In the genomic region with DNA sequence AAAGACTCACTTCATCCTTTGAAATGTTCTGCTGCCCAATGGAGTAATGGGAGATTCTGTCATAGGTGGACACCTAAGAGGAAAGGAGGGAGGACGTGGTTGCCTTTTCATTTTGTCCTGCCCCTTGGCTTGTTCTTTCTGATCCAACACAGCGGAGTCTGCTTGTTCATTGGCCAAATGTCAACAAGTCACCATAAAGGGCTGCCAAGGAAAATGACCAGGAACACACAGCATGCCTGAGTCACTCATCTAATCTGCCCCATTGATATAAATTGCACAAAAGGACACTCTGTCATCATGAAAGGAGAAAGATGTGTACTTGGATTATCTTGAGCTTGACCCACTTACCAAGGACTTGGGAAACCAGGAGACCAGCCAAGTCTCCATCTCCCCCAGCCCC, we compare ENCODE assay signal across 22 cellular contexts.
A peak's percentile ranks its signal among the peaks of the same experiment; 100 is the strongest.
DNase-seq lines count a peak whose midpoint lies in the region; ATAC-seq, FAIRE-seq and TF ChIP-seq lines count a peak whose summit lies in the region.
"Had no signal": no experiment of that assay in that cellular context is flagged by ENCODE, and none has a peak within 500 bp of the region (broad histone marks: within the 10 kb centered on the region; RNA-seq: fewer than 3 reads in every experiment).

No MANE protein-coding gene starts in this region.

- no peaks in the 10 kb centered on the region for H3K36me3 Mint-ChIP-seq in MCF 10A (ENCODE audit: insufficient read depth, unreplicated experiment)
- no peaks in the 10 kb centered on the region for H3K36me3 Mint-ChIP-seq in astrocyte (ENCODE audit: low read depth, unreplicated experiment)
- H3K36me3 Mint-ChIP-seq: CD4-positive, alpha-beta memory T cell had no signal

- WGBS in aorta, 2 donors: 5 to 8% methylated on average over 2 of the region's 2 CpGs
- 73 to 94% (median 78%) methylated on average over 2 of the region's 2 CpGs for WGBS in spleen, 5 donors

- no peak overlapping the region for H3K9ac ChIP-seq in astrocyte (ENCODE audit: low read length)

- peaks cover 21% of the 10 kb centered on the region for H3K4me1 Mint-ChIP-seq in MCF 10A (ENCODE audit: insufficient read depth, unreplicated experiment)
- peaks cover 12% of the 10 kb centered on the region for H3K4me1 Mint-ChIP-seq in astrocyte (ENCODE audit: low read depth, unreplicated experiment)
- H3K4me1 Mint-ChIP-seq: activated B cell treated with CpG ODN at 0.5 μM for 24 hours; CD4-positive, alpha-beta memory T cell had no signal

- no peak overlapping the region for H3K27ac Mint-ChIP-seq in MCF 10A (ENCODE audit: low read depth, unreplicated experiment)
- H3K27ac Mint-ChIP-seq in astrocyte (ENCODE audit: unreplicated experiment): no peak overlapping the region
- H3K27ac Mint-ChIP-seq: activated B cell treated with CpG ODN at 0.5 μM for 24 hours; CD4-positive, alpha-beta memory T cell had no signal

- H3K27ac ChIP-seq in breast epithelium (no peak overlapping the region), astrocyte (ENCODE audit: low read depth, low read length) (no peak overlapping the region), aorta (ENCODE audit: low read depth in 1 of 2, low read length in 2 of 2) (no peak overlapping the region), spleen (no peak overlapping the region)
- H3K27ac ChIP-seq: psoas muscle, transverse colon had no signal

- peak; percentile 65 for DNase-seq in MCF 10A (ENCODE audit: unreplicated experiment)
- no peak for DNase-seq in breast epithelium (ENCODE audit: low spot score in 2 of 2)
- peak; percentile 69 for DNase-seq in astrocyte (ENCODE audit: low read depth)
- peak; percentile 83 for DNase-seq in fibroblast of the aortic adventitia (ENCODE audit: low read depth)
- no peak for DNase-seq in aorta
- DNase-seq in spleen: no peak
- no peak for DNase-seq in COR-L47 (lab: John Stamatoyannopoulos, UW)
- DNase-seq: 8988T; activated B cell treated with CpG ODN at 0.5 μM for 24 hours; activated naive CD4-positive, alpha-beta T cell; caudate nucleus; CD4-positive, alpha-beta memory T cell; GDM1; hypothalamus; NCI-H1417 treated with DMSO at 0.1 percent for 48 hours; NCI-H524; psoas muscle; stimulated activated CD8-positive, alpha-beta memory T cell treated with anti-CD3 and anti-CD28 coated beads, Interleukin-4, amount 100 ng/mL, for 48 hours; T-helper 1 cell; transverse colon had no signal

- intact Hi-C loops in MCF 10A (cut with micrococcal nuclease): no loop called here
- intact Hi-C loops in breast epithelium (cut with DNase I; ENCODE audit: low total_unique reads): no loop called here
- intact Hi-C loops in aorta (cut with DNase I): no loop called here
- intact Hi-C loops in spleen (cut with DNase I; ENCODE audit: low total_unique reads): no loop called here

- POLR2A ChIA-PET in MCF 10A (lab: Yijun Ruan, JAX): no interaction called here

- H4K20me1 ChIP-seq in astrocyte (ENCODE audit: insufficient read depth, low read length): no peaks in the 10 kb centered on the region

- no peak overlapping the region for H3K4me3 Mint-ChIP-seq in MCF 10A (ENCODE audit: unreplicated experiment)
- no peak overlapping the region for H3K4me3 Mint-ChIP-seq in astrocyte (ENCODE audit: unreplicated experiment)
- H3K4me3 Mint-ChIP-seq: activated B cell treated with CpG ODN at 0.5 μM for 24 hours; CD4-positive, alpha-beta memory T cell had no signal

- H3K4me2 ChIP-seq in astrocyte (ENCODE audit: low read length): peak overlapping the region; percentile 35

- H3K4me3 ChIP-seq in breast epithelium (no peak overlapping the region), astrocyte (ENCODE audit: insufficient read depth, low read depth, low read length) (no peak overlapping the region), fibroblast of the aortic adventitia (ENCODE audit: low read depth, low read length) (no peak overlapping the region), aorta (ENCODE audit: low read length in 2 of 2) (no peak overlapping the region), spleen (no peak overlapping the region)
- H3K4me3 ChIP-seq: psoas muscle, transverse colon had no signal

- ATAC-seq in aorta (ENCODE audit: low FRiP score): peak; percentile 56
- ATAC-seq in GM18498 (IDR thresholded peaks at IDR 0.05; ENCODE audit: unreplicated experiment): no peak

- FAIRE-seq in astrocyte (lab: Jason Lieb, UNC): peak; percentile 82
- FAIRE-seq: GM19239 had no signal

- no peaks in the 10 kb centered on the region for H3K9me3 ChIP-seq in breast epithelium
- no peaks in the 10 kb centered on the region for H3K9me3 ChIP-seq in astrocyte (ENCODE audit: insufficient read depth, low read depth, low read length)
- H3K9me3 ChIP-seq in aorta (ENCODE audit: control insufficient read depth, low read length): no peaks in the 10 kb centered on the region
- no peaks in the 10 kb centered on the region for H3K9me3 ChIP-seq in spleen
- H3K9me3 ChIP-seq: psoas muscle, transverse colon had no signal

- no peaks in the 10 kb centered on the region for H3K79me2 ChIP-seq in astrocyte (ENCODE audit: insufficient read depth, low read length)

- BruUV-seq in MCF 10A (replicated peaks; lab: Mats Ljungman, UMichigan): no TSS peak

- peak overlapping the region; percentile 12 for H2AFZ ChIP-seq in astrocyte (ENCODE audit: low read depth, low read length)

- H3K27me3 ChIP-seq in breast epithelium (no peaks in the 10 kb centered on the region), astrocyte (ENCODE audit: insufficient read depth, low read length) (no peaks in the 10 kb centered on the region), aorta (ENCODE audit: control insufficient read depth in 1 of 2, insufficient read depth in 2 of 2, low read length in 1 of 2) (no peaks in the 10 kb centered on the region), spleen (replicated peaks in 1 of 7) (peaks cover 0 to 11% (median 0%) of the 10 kb centered on the region in 7 donors)
- H3K27me3 ChIP-seq: transverse colon had no signal

- CTCF ChIA-PET in MCF 10A (lab: Yijun Ruan, JAX): no interaction called here

- no peak for TF ChIP-seq CTCF in MCF 10A (IDR thresholded peaks at IDR 0.05; ENCODE audit: unreplicated experiment)
- TF ChIP-seq CTCF in breast epithelium (IDR thresholded peaks at IDR 0.05): no peak
- TF ChIP-seq CTCF in astrocyte (IDR thresholded peaks at IDR 0.05; ENCODE audit: insufficient read depth, low read depth, low read length): no peak
- no peak for TF ChIP-seq CTCF in fibroblast of the aortic adventitia (IDR thresholded peaks at IDR 0.05; ENCODE audit: insufficient read depth, low read length)
- TF ChIP-seq CTCF in spleen (IDR thresholded peaks at IDR 0.05 in 8 of 11, conservative IDR thresholded peaks at IDR 0.05 in 3 of 11): no peak

- H3K9me3 Mint-ChIP-seq in MCF 10A (ENCODE audit: unreplicated experiment) (no peaks in the 10 kb centered on the region), astrocyte (ENCODE audit: unreplicated experiment) (no peaks in the 10 kb centered on the region)
- H3K9me3 Mint-ChIP-seq: activated B cell treated with CpG ODN at 0.5 μM for 24 hours had no signal

- H3K36me3 ChIP-seq in breast epithelium (no peaks in the 10 kb centered on the region), astrocyte (ENCODE audit: insufficient read depth, low read length) (no peaks in the 10 kb centered on the region), aorta (ENCODE audit: control insufficient read depth in 1 of 2, insufficient read depth in 2 of 2, low read length in 1 of 2) (no peaks in the 10 kb centered on the region), spleen (no peaks in the 10 kb centered on the region)
- H3K36me3 ChIP-seq: transverse colon had no signal

- H3K27me3 Mint-ChIP-seq in MCF 10A (ENCODE audit: insufficient read depth, unreplicated experiment): no peaks in the 10 kb centered on the region
- H3K27me3 Mint-ChIP-seq in astrocyte (ENCODE audit: low read depth, unreplicated experiment): no peaks in the 10 kb centered on the region

- no peak for TF ChIP-seq POLR2A in breast epithelium (IDR thresholded peaks at IDR 0.05)
- TF ChIP-seq POLR2A in spleen (IDR thresholded peaks at IDR 0.05): no peak

- H3K4me1 ChIP-seq in breast epithelium (no peaks in the 10 kb centered on the region), astrocyte (ENCODE audit: insufficient read depth, low read length) (peaks cover 16% of the 10 kb centered on the region), aorta (ENCODE audit: control insufficient read depth in 1 of 2, insufficient read depth in 2 of 2, low read length in 2 of 2) (peaks cover 0 to 2% of the 10 kb centered on the region in 2 donors), spleen (no peaks in the 10 kb centered on the region)
- H3K4me1 ChIP-seq: psoas muscle, transverse colon had no signal

Comparison
In these comparisons a context has a peak if more than half of its experiments do, and no peak if none do; other contexts are left out.
1. DNase-seq: peak in MCF 10A (single experiment), astrocyte (single experiment) and fibroblast of the aortic adventitia (single experiment); none in breast epithelium (0 of 2), aorta (0 of 2), spleen (single experiment) and COR-L47 (single experiment).